ENCODE assay signal across 26 cellular contexts in genomic region chr2:120402070-120402440, GRCh38. TPM values are rescaled to one million over a fixed set of nuclear protein-coding genes. Genes with fewer than 3 reads are reported as not detected.
"Had no signal": no experiment of that assay in that cellular context is flagged by ENCODE, and none has a peak within 500 bp of the region (broad histone marks: within the 10 kb centered on the region; RNA-seq: fewer than 3 reads in every experiment).

No MANE protein-coding gene starts in this region.

- H3K27me3 Mint-ChIP-seq: activated CD4-positive, alpha-beta memory T cell treated with anti-CD3 and anti-CD28 coated beads, Interleukin-2, amount 10 ng/mL, durations not matched to agents 7 days and 5 days; activated CD4-positive, alpha-beta T cell treated with anti-CD3 and anti-CD28 coated beads, Interleukin-2, amount 10 ng/mL, durations not matched to agents 24 days and 14 days had no signal

- H3K4me3 ChIP-seq: ascending aorta, breast epithelium, cardiac muscle cell, coronary artery, dorsolateral prefrontal cortex had no signal

- H3K36me3 Mint-ChIP-seq: activated naive CD4-positive, alpha-beta T cell treated with anti-CD3 and anti-CD28 coated beads, Interleukin-2, amount 10 ng/mL, durations not matched to agents 7 days and 5 days; activated naive CD8-positive, alpha-beta T cell treated with anti-CD3 and anti-CD28 coated beads, Interleukin-2, amount 10 ng/mL, durations not matched to agents 7 days and 5 days; brain had no signal

- H3K36me3 ChIP-seq: ascending aorta, breast epithelium, cardiac muscle cell had no signal

- DNase-seq: activated CD4-positive, alpha-beta memory T cell treated with anti-CD3 and anti-CD28 coated beads, Interleukin-2, amount 10 ng/mL, durations not matched to agents 7 days and 5 days; activated CD4-positive, alpha-beta T cell treated with anti-CD3 and anti-CD28 coated beads for 36 hours; activated CD4-positive, alpha-beta T cell treated with anti-CD3 and anti-CD28 coated beads, Interleukin-2, amount 10 ng/mL, durations not matched to agents 24 days and 14 days; activated CD4-positive, CD25-positive, alpha-beta regulatory T cell; activated CD4-positive, CD25-positive, alpha-beta regulatory T cell treated with anti-CD3 and anti-CD28 coated beads, Interleukin-2, amount 50 U/mL, for 72 hours; activated gamma-delta T cell; activated naive CD4-positive, alpha-beta T cell; activated naive CD4-positive, alpha-beta T cell treated with anti-CD3 and anti-CD28 coated beads, Interleukin-2, amount 10 ng/mL, durations not matched to agents 7 days and 5 days; activated naive CD8-positive, alpha-beta T cell treated with anti-CD3 and anti-CD28 coated beads, Interleukin-2, amount 10 ng/mL, durations not matched to agents 7 days and 5 days; activated T-cell treated with anti-CD3 and anti-CD28 coated beads, Interleukin-2, amount 50 U/mL, for 1 hour; activated T-cell treated with anti-CD3 and anti-CD28 coated beads, Interleukin-2, amount 50 U/mL, for 72 hours; effector memory CD4-positive, alpha-beta T cell; foreskin fibroblast; T-helper 1 cell; T-helper 17 cell had no signal

- H3K9me3 Mint-ChIP-seq: activated CD4-positive, alpha-beta memory T cell treated with anti-CD3 and anti-CD28 coated beads, Interleukin-2, amount 10 ng/mL, durations not matched to agents 7 days and 5 days; activated CD4-positive, alpha-beta T cell treated with anti-CD3 and anti-CD28 coated beads, Interleukin-2, amount 10 ng/mL, durations not matched to agents 24 days and 14 days; activated naive CD4-positive, alpha-beta T cell treated with anti-CD3 and anti-CD28 coated beads, Interleukin-2, amount 10 ng/mL, durations not matched to agents 7 days and 5 days; activated naive CD8-positive, alpha-beta T cell treated with anti-CD3 and anti-CD28 coated beads, Interleukin-2, amount 10 ng/mL, durations not matched to agents 7 days and 5 days; central memory CD8-positive, alpha-beta T cell; dendritic cell treated with granulocyte-macrophage colony-stimulating factor and Interleukin-4, amounts not matched to agents 40 ng/mL and 50 ng/mL, for 4 days; endodermal cell had no signal

- H3K4me1 ChIP-seq: ascending aorta, breast epithelium had no signal

- H3K9me3 ChIP-seq: ascending aorta, breast epithelium had no signal

- H3K4me1 Mint-ChIP-seq: activated CD4-positive, alpha-beta memory T cell treated with anti-CD3 and anti-CD28 coated beads, Interleukin-2, amount 10 ng/mL, durations not matched to agents 7 days and 5 days; activated CD4-positive, alpha-beta T cell treated with anti-CD3 and anti-CD28 coated beads for 36 hours; activated CD4-positive, alpha-beta T cell treated with anti-CD3 and anti-CD28 coated beads, Interleukin-2, amount 10 ng/mL, durations not matched to agents 24 days and 14 days; activated naive CD4-positive, alpha-beta T cell treated with anti-CD3 and anti-CD28 coated beads, Interleukin-2, amount 10 ng/mL, durations not matched to agents 7 days and 5 days; activated naive CD8-positive, alpha-beta T cell treated with anti-CD3 and anti-CD28 coated beads, Interleukin-2, amount 10 ng/mL, durations not matched to agents 7 days and 5 days; central memory CD8-positive, alpha-beta T cell; endodermal cell had no signal

- H3K27me3 ChIP-seq: ascending aorta, breast epithelium had no signal

- H3K27ac ChIP-seq: ascending aorta, breast epithelium, cardiac muscle cell, coronary artery, dorsolateral prefrontal cortex had no signal

- H3K4me3 Mint-ChIP-seq: activated CD4-positive, alpha-beta memory T cell treated with anti-CD3 and anti-CD28 coated beads, Interleukin-2, amount 10 ng/mL, durations not matched to agents 7 days and 5 days; activated CD4-positive, alpha-beta T cell treated with anti-CD3 and anti-CD28 coated beads for 36 hours; activated CD4-positive, alpha-beta T cell treated with anti-CD3 and anti-CD28 coated beads, Interleukin-2, amount 10 ng/mL, durations not matched to agents 24 days and 14 days; activated naive CD4-positive, alpha-beta T cell treated with anti-CD3 and anti-CD28 coated beads, Interleukin-2, amount 10 ng/mL, durations not matched to agents 7 days and 5 days; activated naive CD8-positive, alpha-beta T cell treated with anti-CD3 and anti-CD28 coated beads, Interleukin-2, amount 10 ng/mL, durations not matched to agents 7 days and 5 days; activated T-cell treated with anti-CD3 and anti-CD28 coated beads, Interleukin-2, amount 50 U/mL, for 72 hours; central memory CD8-positive, alpha-beta T cell; dendritic cell treated with granulocyte-macrophage colony-stimulating factor and Interleukin-4, amounts not matched to agents 40 ng/mL and 50 ng/mL, for 4 days; endodermal cell; T-helper 17 cell had no signal

- ATAC-seq: activated CD4-positive, alpha-beta T cell treated with anti-CD3 and anti-CD28 coated beads for 36 hours; activated naive CD4-positive, alpha-beta T cell treated with anti-CD3 and anti-CD28 coated beads, Interleukin-2, amount 50 U/mL, for 72 hours; activated T-cell treated with anti-CD3 and anti-CD28 coated beads, Interleukin-2, amount 50 U/mL, for 72 hours; esophagus mucosa; T-helper 17 cell had no signal

- H3K27ac Mint-ChIP-seq: activated CD4-positive, alpha-beta memory T cell treated with anti-CD3 and anti-CD28 coated beads, Interleukin-2, amount 10 ng/mL, durations not matched to agents 7 days and 5 days; activated CD4-positive, alpha-beta T cell treated with anti-CD3 and anti-CD28 coated beads for 36 hours; activated CD4-positive, alpha-beta T cell treated with anti-CD3 and anti-CD28 coated beads, Interleukin-2, amount 10 ng/mL, durations not matched to agents 24 days and 14 days; activated naive CD4-positive, alpha-beta T cell treated with anti-CD3 and anti-CD28 coated beads, Interleukin-2, amount 10 ng/mL, durations not matched to agents 7 days and 5 days; activated naive CD4-positive, alpha-beta T cell treated with anti-CD3 and anti-CD28 coated beads, Interleukin-2, amount 50 U/mL, for 72 hours; activated naive CD8-positive, alpha-beta T cell treated with anti-CD3 and anti-CD28 coated beads, Interleukin-2, amount 10 ng/mL, durations not matched to agents 7 days and 5 days; activated T-cell treated with anti-CD3 and anti-CD28 coated beads, Interleukin-2, amount 50 U/mL, for 72 hours; dendritic cell treated with granulocyte-macrophage colony-stimulating factor and Interleukin-4, amounts not matched to agents 40 ng/mL and 50 ng/mL, for 4 days; endodermal cell; T-helper 17 cell had no signal

RNA-seq across cellular contexts. Expression of gene INHBB, which starts 56.1 kb away (rescaled TPM):
- total RNA-seq: activated CD4-positive, alpha-beta memory T cell treated with anti-CD3 and anti-CD28 coated beads, Interleukin-2, amount 10 ng/mL, durations not matched to agents 7 days and 5 days; activated CD4-positive, alpha-beta T cell treated with anti-CD3 and anti-CD28 coated beads for 36 hours; activated CD4-positive, alpha-beta T cell treated with anti-CD3 and anti-CD28 coated beads, Interleukin-2, amount 10 ng/mL, durations not matched to agents 24 days and 14 days; activated naive CD4-positive, alpha-beta T cell treated with anti-CD3 and anti-CD28 coated beads, Interleukin-2, amount 50 U/mL, for 72 hours; activated naive CD8-positive, alpha-beta T cell treated with anti-CD3 and anti-CD28 coated beads, Interleukin-2, amount 10 ng/mL, durations not matched to agents 7 days and 5 days; activated T-cell treated with anti-CD3 and anti-CD28 coated beads, Interleukin-2, amount 50 U/mL, for 72 hours; cardiac muscle cell; endodermal cell; T-helper 17 cell had no signal
